ENCODE assay signal across 8 cellular contexts in genomic region chr19:57487477-57488298, GRCh38. TPM values are rescaled to one million over a fixed set of nuclear protein-coding genes. Genes with fewer than 3 reads are reported as not detected.
DNase-seq lines count a peak whose midpoint lies in the region; ATAC-seq and TF ChIP-seq lines count a peak whose summit lies in the region.
"Not testable (repeated sequence)": the region's sequence is repeated elsewhere in the genome, so short reads cannot be mapped to it uniquely, and the experiment has no call there.

Gene ZNF419, plus strand, starts transcription at chr19:57487750. Its CDS starts 201 bp downstream, at chr19:57487951.

- H3K36me3 Mint-ChIP-seq in T-helper 1 cell treated with Interleukin-12 subunit alpha and Interleukin-12 subunit beta and Interleukin-4 antibody, amounts not matched to agents 30 μg/mL and 1 μg/mL, for 36 hours (ENCODE audit: low read depth): peaks cover 33% of the 10 kb centered on the region

- peaks cover 61% of the 10 kb centered on the region for H3K9me3 Mint-ChIP-seq in T-helper 1 cell treated with Interleukin-12 subunit alpha and Interleukin-12 subunit beta and Interleukin-4 antibody, amounts not matched to agents 30 μg/mL and 1 μg/mL, for 36 hours

- under 1% methylated on average over 58 of the region's 69 CpGs for WGBS in right cardiac atrium
- WGBS in psoas muscle, 3 donors: 1% methylated on average over 49 to 57 of the region's 69 CpGs
- WGBS in urinary bladder: 1% methylated on average over 59 of the region's 69 CpGs

- H3K27ac Mint-ChIP-seq in T-helper 1 cell treated with Interleukin-12 subunit alpha and Interleukin-12 subunit beta and Interleukin-4 antibody, amounts not matched to agents 30 μg/mL and 1 μg/mL, for 36 hours: peak within 1 kb of the TSS; percentile 50

- not testable (repeated sequence) for H3K27me3 Mint-ChIP-seq in T-helper 1 cell treated with Interleukin-12 subunit alpha and Interleukin-12 subunit beta and Interleukin-4 antibody, amounts not matched to agents 30 μg/mL and 1 μg/mL, for 36 hours (ENCODE audit: low read depth)

- H3K27ac ChIP-seq in right cardiac atrium (ENCODE audit: low read length): peak within 1 kb of the TSS; percentile 86
- peak within 1 kb of the TSS; percentile 70 for H3K27ac ChIP-seq in psoas muscle
- H3K27ac ChIP-seq in urinary bladder (ENCODE audit: low read depth): not testable (repeated sequence)

- H3K4me1 ChIP-seq in right cardiac atrium (ENCODE audit: control insufficient read depth, insufficient read depth, low read length); psoas muscle; urinary bladder (ENCODE audit: insufficient read depth): not testable (repeated sequence)

- H3K4me3 Mint-ChIP-seq in T-helper 1 cell treated with Interleukin-12 subunit alpha and Interleukin-12 subunit beta and Interleukin-4 antibody, amounts not matched to agents 30 μg/mL and 1 μg/mL, for 36 hours: peak within 1 kb of the TSS; percentile 75

- not testable (repeated sequence) for TF ChIP-seq CTCF in GM13977 (IDR thresholded peaks at IDR 0.05; ENCODE audit: extremely low read depth, insufficient read depth, missing control alignments); psoas muscle (IDR thresholded peaks at IDR 0.05)

- in situ Hi-C loops in GM13977 (cut with MboI; ENCODE audit: low pct_unique_long_range_greater_than_20kb, low sequenced_read_pairs, unreplicated experiment): not testable (repeated sequence)

- intact Hi-C loops in right cardiac atrium (cut with DNase I): not testable (repeated sequence)
- intact Hi-C loops in psoas muscle (cut with DNase I): loop anchor here in 1 of 2 donors (10.0 kb wide), 1 partner anchor 53 kb away; the partner anchor contains the start of gene ZNF749

- H3K27me3 ChIP-seq in right cardiac atrium (ENCODE audit: control insufficient read depth, insufficient read depth); psoas muscle (ENCODE audit: insufficient read depth in 3 of 3, low read length in 2 of 3): not testable (repeated sequence)

- not testable (repeated sequence) for H3K4me1 Mint-ChIP-seq in T-helper 1 cell treated with Interleukin-12 subunit alpha and Interleukin-12 subunit beta and Interleukin-4 antibody, amounts not matched to agents 30 μg/mL and 1 μg/mL, for 36 hours (ENCODE audit: low read depth)

- peak; percentile 92 for DNase-seq in GM13977 (ENCODE audit: low spot score)
- peak; percentile 77 for DNase-seq in NCI-H1694 (lab: John Stamatoyannopoulos, UW)
- DNase-seq in amygdala (lab: John Stamatoyannopoulos, UW): peak; percentile 23 to 93 (median 78)
- DNase-seq in right cardiac atrium: peak; percentile 92 to 97 (median 96)
- DNase-seq in psoas muscle: peak; percentile 94 to 96

- ATAC-seq in HG02870 (IDR thresholded peaks at IDR 0.05; ENCODE audit: unreplicated experiment): peak; percentile 95
- ATAC-seq in right cardiac atrium: peak; percentile 97 to 98
- ATAC-seq in psoas muscle: peak; percentile 99 to 100 (median 99)

- peaks cover 6 to 18% of the 10 kb centered on the region in 2 donors for H3K36me3 ChIP-seq in psoas muscle (ENCODE audit: insufficient read depth in 1 of 2, low read depth in 1 of 2)
- H3K36me3 ChIP-seq in urinary bladder (ENCODE audit: insufficient read depth): not testable (repeated sequence)

- H3K9me3 ChIP-seq in right cardiac atrium (ENCODE audit: control insufficient read depth, low read length); psoas muscle: not testable (repeated sequence)

- H3K4me3 ChIP-seq in right cardiac atrium (ENCODE audit: low read length): peak within 1 kb of the TSS; percentile 98
- peak within 1 kb of the TSS; percentile 91 for H3K4me3 ChIP-seq in psoas muscle
- H3K4me3 ChIP-seq in urinary bladder (ENCODE audit: low read depth, low read length): peak within 1 kb of the TSS; percentile 82

RNA-seq across cellular contexts. Expression of gene ZNF419, which starts in this region (rescaled TPM):
- total RNA-seq in right cardiac atrium: 10 to 100 TPM in 1 of 4 donors, 1 to 10 TPM in 3; 8.2 to 10.2 (median 8.9) TPM
- 6.7 TPM for polyA plus RNA-seq in right cardiac atrium
- 1 to 10 TPM; 4.1 to 7.5 (median 6.9) TPM for total RNA-seq in psoas muscle
- polyA plus RNA-seq in psoas muscle: 10 to 100 TPM in 1 of 3 donors, 1 to 10 TPM in 2; 5.9 to 24.4 (median 6.9) TPM
- 16.1 TPM for total RNA-seq in urinary bladder
- 8.0 TPM for polyA plus RNA-seq in urinary bladder
